14 cellular contexts compared by ENCODE assay signal in the genomic region with DNA sequence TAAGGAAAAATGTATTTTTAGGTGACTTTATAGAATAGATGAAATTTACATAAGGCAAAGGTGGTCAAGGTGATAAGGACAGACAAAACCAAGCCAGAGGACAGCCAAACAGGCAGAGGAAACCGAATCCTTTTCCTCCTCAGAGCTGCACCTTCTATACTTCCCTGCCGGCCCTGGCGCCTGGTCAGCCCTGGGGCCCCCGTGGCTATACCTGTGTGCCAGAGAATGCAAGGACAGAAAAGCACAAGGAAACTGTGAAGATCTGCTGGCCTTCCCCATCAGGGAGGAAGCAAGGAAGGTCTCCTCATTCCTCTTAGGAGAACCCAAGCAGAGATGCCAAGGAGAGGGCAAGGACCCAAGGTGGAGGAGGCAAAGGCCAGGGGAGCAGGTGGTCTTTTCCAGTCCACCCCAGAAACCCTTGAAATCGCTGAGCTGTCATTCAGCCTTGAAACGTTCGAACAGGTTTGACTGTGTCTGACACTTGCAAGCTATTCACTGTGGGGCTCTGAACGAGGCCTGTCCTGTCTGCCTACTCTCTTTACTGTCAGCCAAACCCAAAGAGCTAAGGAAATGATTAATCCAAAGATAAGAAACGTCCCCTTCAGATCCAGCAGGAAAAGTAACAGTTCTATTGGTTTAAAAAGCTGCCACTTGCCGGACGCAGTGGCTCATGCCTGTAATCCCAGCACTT.
DNase-seq lines count a peak whose midpoint lies in the region; ATAC-seq and TF ChIP-seq lines count a peak whose summit lies in the region.
"Had no signal": no experiment of that assay in that cellular context is flagged by ENCODE, and none has a peak within 500 bp of the region (broad histone marks: within the 10 kb centered on the region; RNA-seq: fewer than 3 reads in every experiment).

No MANE protein-coding gene starts in this region.

- no peak for DNase-seq in CD4-positive, alpha-beta T cell
- DNase-seq in central memory CD8-positive, alpha-beta T cell (ENCODE audit: low spot score in 2 of 2): no peak
- DNase-seq in mucosa of descending colon: peak in 2 of 3 donors; percentile 52 to 61
- peak; percentile 56 for DNase-seq in spleen
- no peak for DNase-seq in activated CD4-positive, alpha-beta T cell treated with anti-CD3 and anti-CD28 coated beads, Interleukin-2, amount 50 U/mL, for 4 hours
- no peak for DNase-seq in NCI-H1694 treated with DMSO at 0.1 percent for 48 hours (lab: John Stamatoyannopoulos, UW)
- no peak for DNase-seq in foreskin melanocyte
- DNase-seq: HFFc6, KBM-7, NCI-H1417 treated with DMSO at 0.1 percent for 48 hours, NCI-H2029, NCI-H524 treated with DMSO at 0.1 percent for 48 hours had no signal

- H3K4me1 ChIP-seq in mucosa of descending colon (ENCODE audit: low read depth): peaks cover 14% of the 10 kb centered on the region
- H3K4me1 ChIP-seq in spleen: peaks cover 21 to 92% (median 58%) of the 10 kb centered on the region in 6 donors

- 64 to 83% (median 68%) methylated on average over 11 of the region's 11 CpGs for WGBS in spleen, 5 donors

- TF ChIP-seq CTCF in CD4-positive, alpha-beta T cell (IDR thresholded peaks at IDR 0.05): no peak
- no peak for TF ChIP-seq CTCF in mucosa of descending colon (IDR thresholded peaks at IDR 0.05)
- no peak for TF ChIP-seq CTCF in spleen (IDR thresholded peaks at IDR 0.05 in 8 of 11, conservative IDR thresholded peaks at IDR 0.05 in 3 of 11)

- H3K27ac ChIP-seq in CD4-positive, alpha-beta T cell (ENCODE audit: low read depth, low read length): no peak overlapping the region
- H3K27ac ChIP-seq in spleen: no peak overlapping the region
- H3K27ac ChIP-seq: SJSA1 had no signal

- no peaks in the 10 kb centered on the region for H3K27me3 ChIP-seq in CD4-positive, alpha-beta T cell (ENCODE audit: control insufficient read depth, insufficient read depth, low read length)
- no peaks in the 10 kb centered on the region for H3K27me3 ChIP-seq in spleen (replicated peaks in 1 of 7)
- H3K27me3 ChIP-seq: SJSA1 had no signal

- H3K4me3 ChIP-seq in mucosa of descending colon (no peak overlapping the region), spleen (no peak overlapping the region)
- H3K4me3 ChIP-seq: SJSA1 had no signal

- peaks cover 16% of the 10 kb centered on the region for H3K36me3 Mint-ChIP-seq in CD4-positive, alpha-beta T cell (ENCODE audit: low read depth)
- H3K36me3 Mint-ChIP-seq in central memory CD8-positive, alpha-beta T cell (ENCODE audit: insufficient read depth): peaks cover 1% of the 10 kb centered on the region

- H3K9me3 ChIP-seq in CD4-positive, alpha-beta T cell (ENCODE audit: control insufficient read depth, low read length): no peaks in the 10 kb centered on the region
- H3K9me3 ChIP-seq in mucosa of descending colon: no peaks in the 10 kb centered on the region
- no peaks in the 10 kb centered on the region for H3K9me3 ChIP-seq in spleen
- H3K9me3 ChIP-seq: SJSA1 had no signal

- peak overlapping the region; percentile 30 for H3K27ac Mint-ChIP-seq in CD4-positive, alpha-beta T cell
- peak overlapping the region; percentile 44 for H3K27ac Mint-ChIP-seq in central memory CD8-positive, alpha-beta T cell (ENCODE audit: low read depth)
- H3K27ac Mint-ChIP-seq: B cell, HFFc6 had no signal

- intact Hi-C loops in CD4-positive, alpha-beta T cell (cut with DNase I, micrococcal nuclease): loop anchor here in 1 of 2 experiments (5.0 kb wide), 1 partner anchor 111 kb away; no protein-coding TSS in a partner anchor
- intact Hi-C loops in mucosa of descending colon (cut with DNase I, micrococcal nuclease): no loop called here
- intact Hi-C loops in spleen (cut with DNase I; ENCODE audit: low total_unique reads): no loop called here

- no peaks in the 10 kb centered on the region for H3K9me3 Mint-ChIP-seq in CD4-positive, alpha-beta T cell
- H3K9me3 Mint-ChIP-seq in central memory CD8-positive, alpha-beta T cell: no peaks in the 10 kb centered on the region
- H3K9me3 Mint-ChIP-seq: HFFc6 had no signal

- H3K36me3 ChIP-seq in mucosa of descending colon (ENCODE audit: low read depth) (no peaks in the 10 kb centered on the region), spleen (peaks cover 0 to 33% (median 0%) of the 10 kb centered on the region in 6 donors)
- H3K36me3 ChIP-seq: SJSA1 had no signal

- CTCF ChIA-PET in CD4-positive, alpha-beta T cell (lab: Charles Lee): no interaction called here

- no peak overlapping the region for H3K4me3 Mint-ChIP-seq in CD4-positive, alpha-beta T cell
- no peak overlapping the region for H3K4me3 Mint-ChIP-seq in central memory CD8-positive, alpha-beta T cell
- H3K4me3 Mint-ChIP-seq: B cell, HFFc6 had no signal

- no peaks in the 10 kb centered on the region for H3K27me3 Mint-ChIP-seq in CD4-positive, alpha-beta T cell
- H3K27me3 Mint-ChIP-seq in central memory CD8-positive, alpha-beta T cell: no peaks in the 10 kb centered on the region
- H3K27me3 Mint-ChIP-seq: B cell had no signal

- no peak for TF ChIP-seq POLR2A in spleen (IDR thresholded peaks at IDR 0.05)

- POLR2A ChIA-PET in CD4-positive, alpha-beta T cell (lab: Charles Lee): no interaction called here

- ATAC-seq in CD4-positive, alpha-beta T cell (ENCODE audit: poor library complexity): no peak
- no peak for ATAC-seq in central memory CD8-positive, alpha-beta T cell (replicated peaks; ENCODE audit: extremely low read depth, poor library complexity, severe bottlenecking)
- peak; percentile 91 for ATAC-seq in mucosa of descending colon

- H3K4me1 Mint-ChIP-seq in CD4-positive, alpha-beta T cell (ENCODE audit: low read depth): peaks cover 72% of the 10 kb centered on the region
- peaks cover 69% of the 10 kb centered on the region for H3K4me1 Mint-ChIP-seq in central memory CD8-positive, alpha-beta T cell

Comparison
In these comparisons a context has a peak if more than half of its experiments do, and no peak if none do; other contexts are left out.
1. DNase-seq: peak in mucosa of descending colon (2 of 3) and spleen (single experiment); none in CD4-positive, alpha-beta T cell (0 of 10), central memory CD8-positive, alpha-beta T cell (0 of 2), activated CD4-positive, alpha-beta T cell treated with anti-CD3 and anti-CD28 coated beads, Interleukin-2, amount 50 U/mL, for 4 hours (0 of 2), NCI-H1694 treated with DMSO at 0.1 percent for 48 hours (single experiment) and foreskin melanocyte (single experiment).